In the genomic region with DNA sequence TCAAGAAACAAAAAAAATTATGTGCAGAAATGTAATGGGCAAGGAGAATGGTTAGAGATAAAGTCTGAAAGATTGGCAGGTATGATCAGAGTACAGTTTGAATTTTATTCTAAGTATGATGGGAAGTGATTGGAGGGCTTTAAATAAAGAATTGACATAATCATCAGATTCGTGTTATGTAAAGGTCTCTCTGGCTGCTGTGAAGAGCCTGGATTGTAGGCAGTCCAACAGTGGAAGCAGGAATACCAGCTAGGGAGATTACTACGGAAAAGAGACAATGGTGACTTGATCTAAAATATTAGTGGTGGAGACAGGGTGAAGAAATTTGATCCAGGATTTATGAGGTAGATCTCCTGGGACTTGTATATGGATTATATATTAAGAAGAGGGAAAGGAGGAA, we compare ENCODE assay signal across 20 cellular contexts.
"Had no signal": no experiment of that assay in that cellular context is flagged by ENCODE, and none has a peak within 500 bp of the region (broad histone marks: within the 10 kb centered on the region; RNA-seq: fewer than 3 reads in every experiment).

No MANE protein-coding gene starts in this region.

- FAIRE-seq: kidney, pancreas had no signal

- DNase-seq: kidney; lower lobe of right lung; mammary epithelial cell; mesenchymal stem cell; naive thymus-derived CD8-positive, alpha-beta T cell; nucleus accumbens; pancreas; posterior cingulate gyrus; retina; right lobe of liver; stimulated activated CD4-positive, alpha-beta T cell treated with anti-CD3 and anti-CD28 coated beads, Interleukin-1b, Interleukin-23, amount 100 ng/mL, for 48 hours; stimulated activated CD4-positive, alpha-beta T cell treated with anti-CD3 and anti-CD28 coated beads, Interleukin-2, amount 100 ng/mL, for 48 hours; stimulated activated CD4-positive, alpha-beta T cell treated with anti-CD3 and anti-CD28 coated beads, Interleukin-4, amount 100 ng/mL, for 4 hours; stimulated activated CD8-positive, alpha-beta memory T cell treated with anti-CD3 and anti-CD28 coated beads, Interleukin-4, amount 100 ng/mL, for 48 hours; stimulated activated naive CD4-positive, alpha-beta T cell treated with Interleukin-2 at 50 U/mL for 16 hours; stimulated activated naive CD8-positive, alpha-beta T cell treated with anti-CD3 and anti-CD28 coated beads, Interleukin-15, amount 100 ng/mL, for 72 hours; substantia nigra; transverse colon; upper lobe of left lung had no signal

- ATAC-seq: lower lobe of right lung; naive thymus-derived CD8-positive, alpha-beta T cell; pancreas; right lobe of liver; stimulated activated memory B cell treated with anti-CD40 and anti-IgM and Interleukin-4, amounts not matched to agents 10 μg/mL and 1 μg/mL and 100 μg/mL, for 72 hours; stimulated activated naive CD8-positive, alpha-beta T cell treated with anti-CD3 and anti-CD28 coated beads, Interleukin-15, amount 100 ng/mL, for 72 hours had no signal
